In the genomic region with DNA sequence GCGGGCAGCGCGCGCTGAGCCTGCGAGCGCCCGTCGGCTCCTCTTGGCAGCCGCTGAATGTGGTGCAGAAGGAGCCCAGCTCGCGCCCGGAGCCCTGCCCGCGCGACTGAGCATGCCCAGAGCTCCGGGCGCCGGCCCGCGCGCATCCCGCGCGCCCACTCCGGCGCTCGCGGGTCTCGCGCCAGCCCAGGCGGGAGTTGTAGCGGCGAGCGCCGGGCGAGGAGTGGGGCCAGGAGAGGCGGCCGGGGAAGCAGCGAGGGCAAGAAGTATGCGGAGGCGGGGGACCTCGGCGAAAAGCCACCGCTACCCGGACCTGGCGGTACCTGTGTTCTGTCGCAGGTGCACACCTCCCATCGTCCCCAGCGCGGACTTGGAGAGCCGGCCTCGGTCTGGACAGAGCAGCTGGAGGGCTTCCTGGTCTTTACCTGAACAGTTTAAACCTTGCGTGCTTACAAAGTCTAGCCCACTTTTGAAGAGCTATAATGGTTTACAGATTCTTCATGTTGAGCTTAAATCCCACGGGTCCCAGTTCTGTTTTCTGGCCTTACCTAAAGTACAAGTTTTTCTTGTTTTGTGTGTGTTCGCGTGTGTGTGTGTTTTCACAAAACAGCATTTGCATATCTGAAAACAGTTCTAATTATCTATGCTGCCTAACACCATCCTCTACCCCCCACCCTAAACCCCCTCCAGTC, we compare ENCODE assay signal across 8 cellular contexts. TPM values are rescaled to one million over a fixed set of nuclear protein-coding genes. Genes with fewer than 3 reads are reported as not detected.
A peak's percentile ranks its signal among the peaks of the same experiment; 100 is the strongest.
DNase-seq lines count a peak whose midpoint lies in the region; ATAC-seq and TF ChIP-seq lines count a peak whose summit lies in the region.

Gene DDAH1 (minus strand): TSS at position 61 of the 692 bp plus-strand sequence. CDS start 114 bp downstream, outside the sequence.

- intact Hi-C loops in ascending aorta (cut with DNase I) (loop anchor here (2.0 to 10.0 kb wide), 3 partner anchors 60 to 230 kb away; partner anchors contain the start of gene CCN1), right cardiac atrium (cut with DNase I) (no loop called here)

- peak within 1 kb of the TSS; percentile 46 for H3K9ac ChIP-seq in parathyroid adenoma

- no peak for TF ChIP-seq CTCF in GM12875 (IDR thresholded peaks at IDR 0.05; ENCODE audit: borderline replicate concordance, insufficient read depth, low read depth, low read length)
- no peak for TF ChIP-seq CTCF in ascending aorta (IDR thresholded peaks at IDR 0.05)
- no peak for TF ChIP-seq CTCF in parathyroid adenoma (IDR thresholded peaks at IDR 0.05)

- H3K27me3 ChIP-seq in ascending aorta (no peaks in the 10 kb centered on the region), right cardiac atrium (ENCODE audit: control insufficient read depth, insufficient read depth) (no peaks in the 10 kb centered on the region), parathyroid adenoma (ENCODE audit: control insufficient read depth, insufficient read depth, low read length) (no peaks in the 10 kb centered on the region)

- H2AFZ ChIP-seq in parathyroid adenoma, result peak within 1 kb of the TSS; percentile 92

- in situ Hi-C loops in ACHN (cut with HindIII; ENCODE audit: low pct_ligation_motif_present, low pct_unique_long_range_greater_than_20kb, low sequenced_read_pairs), result no loop called here

- H3K4me2 ChIP-seq in parathyroid adenoma (ENCODE audit: low read length), result peak within 1 kb of the TSS; percentile 88

- no peaks in the 10 kb centered on the region for H3K36me3 ChIP-seq in ascending aorta
- no peaks in the 10 kb centered on the region for H3K36me3 ChIP-seq in parathyroid adenoma (ENCODE audit: control insufficient read depth, insufficient read depth, low read length)

- ATAC-seq in HG02943 (IDR thresholded peaks at IDR 0.05; ENCODE audit: low read depth, unreplicated experiment) (peak; percentile 43), right cardiac atrium (peak; percentile 82 to 90)

- peaks cover 2% of the 10 kb centered on the region for H3K79me2 ChIP-seq in parathyroid adenoma

- 4% methylated on average over 56 of the region's 56 CpGs for WGBS in right cardiac atrium

- peak within 1 kb of the TSS; percentile 43 for H3K4me3 ChIP-seq in GM12875 (ENCODE audit: low read depth, low read length)
- H3K4me3 ChIP-seq in ascending aorta, result peak within 1 kb of the TSS; percentile 86 to 90
- H3K4me3 ChIP-seq in right cardiac atrium (ENCODE audit: low read length), result peak within 1 kb of the TSS; percentile 50
- H3K4me3 ChIP-seq in parathyroid adenoma (ENCODE audit: low read depth, low read length), result peak within 1 kb of the TSS; percentile 67

- H3K9me3 ChIP-seq in ascending aorta, result no peaks in the 10 kb centered on the region
- H3K9me3 ChIP-seq in right cardiac atrium (ENCODE audit: control insufficient read depth, low read length), result no peaks in the 10 kb centered on the region
- H3K9me3 ChIP-seq in parathyroid adenoma (ENCODE audit: control insufficient read depth, low read length), result no peaks in the 10 kb centered on the region

- H3K4me1 ChIP-seq in ascending aorta, result peaks cover 0 to 4% of the 10 kb centered on the region in 2 donors
- H3K4me1 ChIP-seq in right cardiac atrium (ENCODE audit: control insufficient read depth, insufficient read depth, low read length), result no peaks in the 10 kb centered on the region
- H3K4me1 ChIP-seq in parathyroid adenoma, result peaks cover 4% of the 10 kb centered on the region

- DNase-seq in ACHN, result peak; percentile 72
- peak; percentile 96 for DNase-seq in NCI-H510A (lab: John Stamatoyannopoulos, UW)
- DNase-seq in ascending aorta (ENCODE audit: low spot score in 2 of 2), result peak in 1 of 2 donors; percentile 75
- DNase-seq in right cardiac atrium, result peak; percentile 57 to 83 (median 79)
- no peak for DNase-seq in effector CD8-positive, alpha-beta T cell (lab: John Stamatoyannopoulos, UW)

- H3K27ac ChIP-seq in ascending aorta (peak within 1 kb of the TSS; percentile 86), right cardiac atrium (ENCODE audit: low read length) (no peak within 1 kb of the TSS), parathyroid adenoma (peak within 1 kb of the TSS; percentile 78)

RNA-seq across cellular contexts. Expression of gene DDAH1, which starts in this region (rescaled TPM):
- 8.5 TPM for total RNA-seq in ascending aorta
- 10 to 100 TPM in 1 of 4 donors, 1 to 10 TPM in 3; 4.5 to 10.1 (median 5.8) TPM for total RNA-seq in right cardiac atrium
- polyA plus RNA-seq in right cardiac atrium, result 3.8 TPM
